In genomic region chr11:77061258-77061657, GRCh38 we compare ENCODE assay signal across 1 cellular context.
TF ChIP-seq lines count a peak whose summit lies in the region.

No MANE protein-coding gene starts in this region.

TF ChIP-seq in HepG2, 621 proteins besides CTCF, POLR2A, EP300 and RAD21 (continued from another document):
- TF ChIP-seq, protein P1, sequence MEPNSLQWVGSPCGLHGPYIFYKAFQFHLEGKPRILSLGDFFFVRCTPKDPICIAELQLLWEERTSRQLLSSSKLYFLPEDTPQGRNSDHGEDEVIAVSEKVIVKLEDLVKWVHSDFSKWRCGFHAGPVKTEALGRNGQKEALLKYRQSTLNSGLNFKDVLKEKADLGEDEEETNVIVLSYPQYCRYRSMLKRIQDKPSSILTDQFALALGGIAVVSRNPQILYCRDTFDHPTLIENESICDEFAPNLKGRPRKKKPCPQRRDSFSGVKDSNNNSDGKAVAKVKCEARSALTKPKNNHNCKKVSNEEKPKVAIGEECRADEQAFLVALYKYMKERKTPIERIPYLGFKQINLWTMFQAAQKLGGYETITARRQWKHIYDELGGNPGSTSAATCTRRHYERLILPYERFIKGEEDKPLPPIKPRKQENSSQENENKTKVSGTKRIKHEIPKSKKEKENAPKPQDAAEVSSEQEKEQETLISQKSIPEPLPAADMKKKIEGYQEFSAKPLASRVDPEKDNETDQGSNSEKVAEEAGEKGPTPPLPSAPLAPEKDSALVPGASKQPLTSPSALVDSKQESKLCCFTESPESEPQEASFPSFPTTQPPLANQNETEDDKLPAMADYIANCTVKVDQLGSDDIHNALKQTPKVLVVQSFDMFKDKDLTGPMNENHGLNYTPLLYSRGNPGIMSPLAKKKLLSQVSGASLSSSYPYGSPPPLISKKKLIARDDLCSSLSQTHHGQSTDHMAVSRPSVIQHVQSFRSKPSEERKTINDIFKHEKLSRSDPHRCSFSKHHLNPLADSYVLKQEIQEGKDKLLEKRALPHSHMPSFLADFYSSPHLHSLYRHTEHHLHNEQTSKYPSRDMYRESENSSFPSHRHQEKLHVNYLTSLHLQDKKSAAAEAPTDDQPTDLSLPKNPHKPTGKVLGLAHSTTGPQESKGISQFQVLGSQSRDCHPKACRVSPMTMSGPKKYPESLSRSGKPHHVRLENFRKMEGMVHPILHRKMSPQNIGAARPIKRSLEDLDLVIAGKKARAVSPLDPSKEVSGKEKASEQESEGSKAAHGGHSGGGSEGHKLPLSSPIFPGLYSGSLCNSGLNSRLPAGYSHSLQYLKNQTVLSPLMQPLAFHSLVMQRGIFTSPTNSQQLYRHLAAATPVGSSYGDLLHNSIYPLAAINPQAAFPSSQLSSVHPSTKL (CRISPR knock-in tag; IDR thresholded peaks at IDR 0.05): peak; percentile 92
- TF ChIP-seq ZBTB43 (CRISPR knock-in tag; conservative IDR thresholded peaks at IDR 0.05) (0 out of 2 replicates have a peak, but pooled peaks have one; percentile 26), ZNF264 (CRISPR knock-in tag; IDR thresholded peaks at IDR 0.05) (0 out of 2 replicates have a peak, but pooled peaks have one; percentile 58)
